In genomic region chr15:41512078-41512394, GRCh38 we compare ENCODE assay signal across 10 cellular contexts.
DNase-seq lines count a peak whose midpoint lies in the region; ATAC-seq lines count a peak whose summit lies in the region.
"Had no signal": no experiment of that assay in that cellular context is flagged by ENCODE, and none has a peak within 500 bp of the region (broad histone marks: within the 10 kb centered on the region; RNA-seq: fewer than 3 reads in every experiment).

No MANE protein-coding gene starts in this region.

- peak overlapping the region; percentile 42 to 67 for H3K4me3 ChIP-seq in muscle layer of duodenum (ENCODE audit: low read depth in 1 of 2, low read length in 2 of 2)

- peaks cover 28% of the 10 kb centered on the region for H3K4me1 Mint-ChIP-seq in stimulated activated naive CD8-positive, alpha-beta T cell treated with anti-CD3 and anti-CD28 coated beads, Interleukin-15, Interleukin-2, amounts not matched to agents 100 ng/mL and 50 ng/mL, for 24 hours (ENCODE audit: low read depth)

- H3K27ac Mint-ChIP-seq in stimulated activated naive CD8-positive, alpha-beta T cell treated with anti-CD3 and anti-CD28 coated beads, Interleukin-15, Interleukin-2, amounts not matched to agents 100 ng/mL and 50 ng/mL, for 24 hours: no peak overlapping the region

- H3K36me3 Mint-ChIP-seq in stimulated activated naive CD8-positive, alpha-beta T cell treated with anti-CD3 and anti-CD28 coated beads, Interleukin-15, Interleukin-2, amounts not matched to agents 100 ng/mL and 50 ng/mL, for 24 hours (ENCODE audit: low read depth): peaks cover 8% of the 10 kb centered on the region

- DNase-seq in stimulated activated naive CD8-positive, alpha-beta T cell treated with anti-CD3 and anti-CD28 coated beads, Interleukin-15, Interleukin-2, amounts not matched to agents 100 U/mL and 50 U/mL, for 24 hours: no peak
- peak; percentile 23 for DNase-seq in astrocyte of the hippocampus (ENCODE audit: low read depth, low spot score)
- no peak for DNase-seq in islet precursor cell
- DNase-seq in NCI-H2029 (lab: John Stamatoyannopoulos, UW): no peak
- DNase-seq: NCI-H1048 had no signal

- H3K9me3 ChIP-seq in muscle layer of duodenum (ENCODE audit: control insufficient read depth in 1 of 2, low read length in 2 of 2): no peaks in the 10 kb centered on the region
- H3K9me3 ChIP-seq: pancreas had no signal

- ATAC-seq in stimulated activated naive CD8-positive, alpha-beta T cell treated with anti-CD3 and anti-CD28 coated beads, Interleukin-15, Interleukin-2, amounts not matched to agents 100 U/mL and 50 U/mL, for 24 hours: no peak
- ATAC-seq in HG03342 (IDR thresholded peaks at IDR 0.05; ENCODE audit: unreplicated experiment): no peak
- ATAC-seq in HG02759 (IDR thresholded peaks at IDR 0.05; ENCODE audit: unreplicated experiment): no peak

- H3K27me3 Mint-ChIP-seq in stimulated activated naive CD8-positive, alpha-beta T cell treated with anti-CD3 and anti-CD28 coated beads, Interleukin-15, Interleukin-2, amounts not matched to agents 100 ng/mL and 50 ng/mL, for 24 hours: peaks cover 28% of the 10 kb centered on the region

- H3K4me3 Mint-ChIP-seq in stimulated activated naive CD8-positive, alpha-beta T cell treated with anti-CD3 and anti-CD28 coated beads, Interleukin-15, Interleukin-2, amounts not matched to agents 100 ng/mL and 50 ng/mL, for 24 hours: peak overlapping the region; percentile 63

- H3K4me1 ChIP-seq in muscle layer of duodenum (ENCODE audit: control insufficient read depth in 1 of 2, insufficient read depth in 2 of 2, low read length in 2 of 2): peaks cover 4 to 28% of the 10 kb centered on the region in 2 donors

- H3K27me3 ChIP-seq in muscle layer of duodenum (ENCODE audit: low read depth, low read length): peaks cover 23% of the 10 kb centered on the region

- H3K27ac ChIP-seq in muscle layer of duodenum (ENCODE audit: low read length): no peak overlapping the region
- H3K27ac ChIP-seq: pancreas had no signal

- no peaks in the 10 kb centered on the region for H3K36me3 ChIP-seq in muscle layer of duodenum (ENCODE audit: control insufficient read depth in 1 of 2, insufficient read depth in 2 of 2, low read length in 2 of 2)
- H3K36me3 ChIP-seq: pancreas had no signal

- H3K9me3 Mint-ChIP-seq in stimulated activated naive CD8-positive, alpha-beta T cell treated with anti-CD3 and anti-CD28 coated beads, Interleukin-15, Interleukin-2, amounts not matched to agents 100 ng/mL and 50 ng/mL, for 24 hours: no peaks in the 10 kb centered on the region
